ENCODE assay signal across 1 cellular context in the genomic region with DNA sequence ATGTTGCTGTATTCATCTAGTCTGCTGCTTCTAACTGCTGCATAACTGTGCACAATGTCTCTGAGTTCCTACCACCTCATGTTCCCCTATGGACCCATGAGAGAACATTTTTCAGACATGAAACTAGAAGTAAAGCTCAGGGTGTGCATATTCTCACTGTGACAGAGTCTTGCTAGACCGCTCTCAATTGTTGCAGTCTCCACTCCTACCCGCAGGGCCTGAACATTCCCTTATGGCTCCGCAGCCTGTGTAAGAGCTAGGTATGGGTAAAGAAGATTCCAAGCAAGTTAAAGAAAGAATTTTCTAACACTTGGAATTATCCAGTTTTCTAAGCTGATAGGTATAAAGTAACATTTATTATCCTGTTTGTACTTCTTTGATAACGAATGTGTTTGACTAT.
TF ChIP-seq lines count a peak whose summit lies in the region.

No MANE protein-coding gene starts in this region.

TF ChIP-seq in K562, 482 proteins besides CTCF, POLR2A, EP300 and RAD21:
- no peak for TF ChIP-seq TEAD2 (tag; IDR thresholded peaks at IDR 0.05)
- TF ChIP-seq, protein P1, sequence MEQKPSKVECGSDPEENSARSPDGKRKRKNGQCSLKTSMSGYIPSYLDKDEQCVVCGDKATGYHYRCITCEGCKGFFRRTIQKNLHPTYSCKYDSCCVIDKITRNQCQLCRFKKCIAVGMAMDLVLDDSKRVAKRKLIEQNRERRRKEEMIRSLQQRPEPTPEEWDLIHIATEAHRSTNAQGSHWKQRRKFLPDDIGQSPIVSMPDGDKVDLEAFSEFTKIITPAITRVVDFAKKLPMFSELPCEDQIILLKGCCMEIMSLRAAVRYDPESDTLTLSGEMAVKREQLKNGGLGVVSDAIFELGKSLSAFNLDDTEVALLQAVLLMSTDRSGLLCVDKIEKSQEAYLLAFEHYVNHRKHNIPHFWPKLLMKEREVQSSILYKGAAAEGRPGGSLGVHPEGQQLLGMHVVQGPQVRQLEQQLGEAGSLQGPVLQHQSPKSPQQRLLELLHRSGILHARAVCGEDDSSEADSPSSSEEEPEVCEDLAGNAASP (IDR thresholded peaks at IDR 0.05) = no peak
- TF ChIP-seq CXXC5 (CRISPR knock-in tag; IDR thresholded peaks at IDR 0.05) = no peak
- TF ChIP-seq DNMT1 (IDR thresholded peaks at IDR 0.05) = no peak
- TF ChIP-seq ZNF324 (CRISPR knock-in tag; IDR thresholded peaks at IDR 0.05) = no peak
- no peak for TF ChIP-seq ZNF589 (CRISPR knock-in tag; IDR thresholded peaks at IDR 0.05; ENCODE audit: low read depth)
- TF ChIP-seq RREB1 (CRISPR knock-in tag; IDR thresholded peaks at IDR 0.05) = no peak
- TF ChIP-seq ZBTB26 (CRISPR knock-in tag; IDR thresholded peaks at IDR 0.05) = no peak
- TF ChIP-seq ZNF23 (CRISPR knock-in tag; IDR thresholded peaks at IDR 0.05) = no peak
- TF ChIP-seq LCOR (CRISPR knock-in tag; IDR thresholded peaks at IDR 0.05) = no peak
- no peak for TF ChIP-seq ZFPM2 (CRISPR knock-in tag; IDR thresholded peaks at IDR 0.05)
- TF ChIP-seq SIN3B (IDR thresholded peaks at IDR 0.05; ENCODE audit: low read depth) = no peak
- no peak for TF ChIP-seq ZFP30 (CRISPR knock-in tag; IDR thresholded peaks at IDR 0.05; ENCODE audit: borderline replicate concordance)
- TF ChIP-seq EGR1 (conservative IDR thresholded peaks at IDR 0.05) = no peak
